8 cellular contexts compared by ENCODE assay signal in genomic region chr20:39049684-39050554, GRCh38.
DNase-seq lines count a peak whose midpoint lies in the region; ATAC-seq and TF ChIP-seq lines count a peak whose summit lies in the region.

No MANE protein-coding gene starts in this region.

- H4K20me1 ChIP-seq in GM23338 (replicated peaks; ENCODE audit: insufficient read depth), result no peaks in the 10 kb centered on the region

- DNase-seq in GM04504 (ENCODE audit: low read depth) (peak; percentile 32), GM23338 (ENCODE audit: low spot score) (peak; percentile 86), MG63 (peak; percentile 76), SW480 (ENCODE audit: low spot score) (peak; percentile 68), adipocyte (ENCODE audit: low read depth) (peak; percentile 89), left ventricle myocardium inferior (peak; percentile 75), progenitor cell of endocrine pancreas (ENCODE audit: low spot score, unreplicated experiment) (peak; percentile 76), ureter (ENCODE audit: low spot score) (peak; percentile 82)

- peaks cover 14% of the 10 kb centered on the region for H3K27me3 Mint-ChIP-seq in GM23338 (ENCODE audit: insufficient read depth, low read depth, poor library complexity)
- peaks cover 7% of the 10 kb centered on the region for H3K27me3 Mint-ChIP-seq in progenitor cell of endocrine pancreas

- H3K36me3 ChIP-seq in GM23338 (ENCODE audit: insufficient read depth) (no peaks in the 10 kb centered on the region), MG63 (no peaks in the 10 kb centered on the region), adipocyte (ENCODE audit: control insufficient read depth, insufficient read depth, low read length, severe bottlenecking) (no peaks in the 10 kb centered on the region), left ventricle myocardium inferior (no peaks in the 10 kb centered on the region)

- H3K9me3 Mint-ChIP-seq in GM23338, result no peaks in the 10 kb centered on the region
- no peaks in the 10 kb centered on the region for H3K9me3 Mint-ChIP-seq in progenitor cell of endocrine pancreas (ENCODE audit: low read depth)

- no peaks in the 10 kb centered on the region for H3K79me2 ChIP-seq in GM23338 (replicated peaks; ENCODE audit: insufficient read depth)

- ATAC-seq in GM23338, result peak; percentile 84

- H3F3A ChIP-seq in GM23338 (replicated peaks; ENCODE audit: low read depth), result no peaks in the 10 kb centered on the region

- H2AFZ ChIP-seq in GM23338, result peak overlapping the region; percentile 99

- H3K4me1 ChIP-seq in GM23338 (ENCODE audit: insufficient read depth) (peaks cover 10% of the 10 kb centered on the region; the same call in 1 of the 2 replicates), adipocyte (ENCODE audit: control insufficient read depth, insufficient read depth, low read length) (peaks cover 6% of the 10 kb centered on the region), left ventricle myocardium inferior (peaks cover 14% of the 10 kb centered on the region)

- H3K27ac ChIP-seq in GM23338 (ENCODE audit: low read depth) (no peak overlapping the region), left ventricle myocardium inferior (replicated peaks) (peak overlapping the region; percentile 42)

- H3K4me1 Mint-ChIP-seq in GM23338 (0 out of 3 replicates have a peak, but pooled peaks cover 3% of the 10 kb centered on the region), progenitor cell of endocrine pancreas (ENCODE audit: low read depth) (peaks cover 6% of the 10 kb centered on the region)

- H3K9ac ChIP-seq in adipocyte (ENCODE audit: low read length), result peak overlapping the region; percentile 88

- H3K36me3 Mint-ChIP-seq in GM23338 (ENCODE audit: low read depth) (no peaks in the 10 kb centered on the region), progenitor cell of endocrine pancreas (ENCODE audit: insufficient read depth) (no peaks in the 10 kb centered on the region)

- H3K4me2 ChIP-seq in GM23338, result peak overlapping the region; percentile 89

- H3K27ac Mint-ChIP-seq in GM23338, result no peak overlapping the region
- H3K27ac Mint-ChIP-seq in progenitor cell of endocrine pancreas, result peak overlapping the region; percentile 73

- TF ChIP-seq CTCF in GM23338 (conservative IDR thresholded peaks at IDR 0.05; ENCODE audit: low read depth in 2 of 2) (peak; percentile 73 to 96), left ventricle myocardium inferior (IDR thresholded peaks at IDR 0.05; ENCODE audit: borderline replicate concordance) (peak; percentile 97), progenitor cell of endocrine pancreas (IDR thresholded peaks at IDR 0.05; ENCODE audit: unreplicated experiment) (peak; percentile 100)

- H3K27me3 ChIP-seq in GM23338 (ENCODE audit: insufficient read depth), result peaks cover 10% of the 10 kb centered on the region
- H3K27me3 ChIP-seq in MG63, result no peaks in the 10 kb centered on the region
- peaks cover 15% of the 10 kb centered on the region for H3K27me3 ChIP-seq in adipocyte (replicated peaks; ENCODE audit: control insufficient read depth, insufficient read depth, low read length)
- H3K27me3 ChIP-seq in left ventricle myocardium inferior (ENCODE audit: low read depth), result peaks cover 14% of the 10 kb centered on the region

- H3K4me3 Mint-ChIP-seq in GM23338, result peak overlapping the region; percentile 77
- peak overlapping the region; percentile 75 for H3K4me3 Mint-ChIP-seq in progenitor cell of endocrine pancreas (ENCODE audit: low read depth)

- peak overlapping the region; percentile 77 for H3K4me3 ChIP-seq in GM23338
- H3K4me3 ChIP-seq in MG63, result peak overlapping the region; percentile 59
- peak overlapping the region; percentile 93 for H3K4me3 ChIP-seq in adipocyte (ENCODE audit: low read length)
- peak overlapping the region; percentile 82 for H3K4me3 ChIP-seq in left ventricle myocardium inferior

- H3K9me3 ChIP-seq in MG63 (no peaks in the 10 kb centered on the region), adipocyte (ENCODE audit: control insufficient read depth, low read length) (no peaks in the 10 kb centered on the region), left ventricle myocardium inferior (replicated peaks) (no peaks in the 10 kb centered on the region)

- no peaks in the 10 kb centered on the region for H3K9me2 ChIP-seq in GM23338 (ENCODE audit: insufficient read depth)

- intact Hi-C loops in left ventricle myocardium inferior (cut with micrococcal nuclease), result loop anchor here (10.0 kb wide), 1 partner anchor 125 kb away; the partner anchor contains the start of gene FAM83D

TF ChIP-seq in GM23338, 12 proteins besides CTCF, POLR2A, EP300 and RAD21 (continues in another document):
- no peak for TF ChIP-seq ETS1 (IDR thresholded peaks at IDR 0.05)
- no peak for TF ChIP-seq ZNF462 (CRISPR knock-in tag; IDR thresholded peaks at IDR 0.05)
- no peak for TF ChIP-seq EZH2 (IDR thresholded peaks at IDR 0.05; ENCODE audit: low read depth, unreplicated experiment)
- TF ChIP-seq NANOG (IDR thresholded peaks at IDR 0.05; ENCODE audit: borderline replicate concordance), result no peak
- TF ChIP-seq ZNF331 (CRISPR knock-in tag; IDR thresholded peaks at IDR 0.05; ENCODE audit: low read depth), result no peak
- TF ChIP-seq EZH2phosphoT487 (IDR thresholded peaks at IDR 0.05; ENCODE audit: unreplicated experiment), result no peak
- no peak for TF ChIP-seq STAT1 (IDR thresholded peaks at IDR 0.05; ENCODE audit: unreplicated experiment)
- no peak; the same call in 1 of the 2 replicates for TF ChIP-seq CREB1 (CRISPR knock-in tag; IDR thresholded peaks at IDR 0.05; ENCODE audit: low read depth)
- TF ChIP-seq ZNF114 (CRISPR knock-in tag; IDR thresholded peaks at IDR 0.05), result no peak
- no peak for TF ChIP-seq JUNB (IDR thresholded peaks at IDR 0.05; ENCODE audit: unreplicated experiment)
- TF ChIP-seq POLR2AphosphoS5 (IDR thresholded peaks at IDR 0.05; ENCODE audit: low read depth), result no peak

Comparison
In these comparisons a context has a peak if more than half of its experiments do, and no peak if none do; other contexts are left out.
1. DNase-seq: peak in every context shown above with its lines; median percentile 89 in adipocyte; 86 in GM23338; 82 in ureter; 76 in MG63; 76 in progenitor cell of endocrine pancreas; 75 in left ventricle myocardium inferior; 68 in SW480; 32 in GM04504.